In genomic region chr1:928825-929661, GRCh38 we compare ENCODE assay signal across 1 cellular context.
TF ChIP-seq lines count a peak whose summit lies in the region.

No MANE protein-coding gene starts in this region.

TF ChIP-seq in HepG2, 621 proteins besides CTCF, POLR2A, EP300 and RAD21 (continued from another document):
- TF ChIP-seq ZNF687 (CRISPR knock-in tag; IDR thresholded peaks at IDR 0.05) (peak; percentile 58), ZNF841 (CRISPR knock-in tag; IDR thresholded peaks at IDR 0.05; ENCODE audit: borderline replicate concordance) (no peak), ZNF556 (CRISPR knock-in tag; IDR thresholded peaks at IDR 0.05; ENCODE audit: borderline replicate concordance) (0 out of 2 replicates have a peak, but pooled peaks have one; percentile 14), PCBP2 (optimal IDR thresholded peaks at IDR 0.05; ENCODE audit: low read depth, low read length, poor library complexity, severe bottlenecking) (no peak), GABPB1 (CRISPR knock-in tag; IDR thresholded peaks at IDR 0.05) (peak; percentile 51; the same call in 1 of the 2 replicates), SAFB2 (CRISPR knock-in tag; IDR thresholded peaks at IDR 0.05; ENCODE audit: borderline replicate concordance, low read depth) (no peak), SIN3A (IDR thresholded peaks at IDR 0.05; ENCODE audit: borderline replicate concordance, low read depth, low read length) (no peak), MED8 (CRISPR knock-in tag; IDR thresholded peaks at IDR 0.05; ENCODE audit: insufficient replicate concordance) (no peak), ZNF75D (CRISPR knock-in tag; IDR thresholded peaks at IDR 0.05; ENCODE audit: borderline replicate concordance) (no peak), GLI4 (CRISPR knock-in tag; IDR thresholded peaks at IDR 0.05; ENCODE audit: borderline replicate concordance) (no peak), MZF1 (CRISPR knock-in tag; IDR thresholded peaks at IDR 0.05; ENCODE audit: borderline replicate concordance) (no peak), PAWR (CRISPR knock-in tag; IDR thresholded peaks at IDR 0.05; ENCODE audit: borderline replicate concordance) (no peak), REST (IDR thresholded peaks at IDR 0.05; ENCODE audit: borderline replicate concordance in 1 of 2, low read depth in 1 of 2, low read length in 2 of 2) (no peak), NR3C1 (CRISPR knock-in tag; IDR thresholded peaks at IDR 0.05) (no peak), GTF2F1 (IDR thresholded peaks at IDR 0.05; ENCODE audit: low read length) (no peak), MBNL3 (CRISPR knock-in tag; conservative IDR thresholded peaks at IDR 0.05) (no peak), MEIS1 (CRISPR knock-in tag; IDR thresholded peaks at IDR 0.05; ENCODE audit: borderline replicate concordance) (0 out of 2 replicates have a peak, but pooled peaks have one; percentile 29), SALL1 (CRISPR knock-in tag; IDR thresholded peaks at IDR 0.05) (no peak)
TF ChIP-seq in HepG2: peak in this region for 13.
